In the genomic region with DNA sequence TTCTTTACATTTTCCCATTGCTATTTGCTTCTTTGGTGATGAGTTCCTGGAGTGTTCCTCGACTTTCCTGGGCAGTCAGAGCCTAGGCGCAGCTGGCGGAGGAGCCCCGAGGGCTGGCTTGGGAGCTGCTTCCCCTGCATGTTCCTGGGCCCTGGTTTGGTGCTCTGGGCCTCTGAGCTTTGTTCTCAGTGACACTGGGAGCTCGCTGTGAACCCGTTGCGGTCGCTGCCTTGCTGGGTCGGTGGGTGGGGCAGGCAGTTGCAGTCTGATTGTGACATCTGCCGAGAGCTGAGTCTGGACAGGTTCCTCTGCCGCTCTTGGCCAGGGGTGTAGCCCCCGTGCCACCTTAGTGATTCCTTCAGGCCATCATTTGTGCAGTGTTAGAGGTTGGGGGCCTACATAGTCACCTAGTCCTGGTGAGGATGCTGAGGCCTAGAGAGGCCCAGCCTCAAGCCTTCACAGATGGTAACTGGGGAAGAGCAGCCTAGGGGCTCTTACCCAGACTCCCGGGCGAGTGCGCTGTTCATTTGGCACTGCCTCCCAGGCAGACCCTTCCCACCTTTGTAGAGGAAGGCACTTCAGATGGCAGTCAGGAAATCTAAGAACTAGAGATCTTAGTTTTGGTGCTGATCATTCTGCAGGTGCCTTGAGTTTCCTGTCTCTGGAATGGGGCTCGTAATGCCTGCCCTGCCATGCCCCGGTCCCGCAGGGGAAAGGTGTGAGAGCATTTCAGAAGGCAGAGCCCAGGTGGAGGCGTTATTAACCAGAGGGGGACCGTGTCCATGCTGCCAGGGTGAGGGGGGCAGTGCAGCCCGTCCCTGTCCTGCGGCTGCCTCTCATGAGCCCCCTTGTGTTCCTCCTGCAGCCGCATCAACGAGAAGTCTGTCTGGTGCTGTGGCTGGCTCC, we compare ENCODE assay signal across 1 cellular context.
TF ChIP-seq lines count a peak whose summit lies in the region.

No MANE protein-coding gene starts in this region.

TF ChIP-seq in HepG2, 621 proteins besides CTCF, POLR2A, EP300 and RAD21 (continued from another document and continues in another):
- TF ChIP-seq ZNF704 (CRISPR knock-in tag; IDR thresholded peaks at IDR 0.05; ENCODE audit: borderline replicate concordance) (no peak), SOX6 (IDR thresholded peaks at IDR 0.05) (no peak), SOX6 (CRISPR knock-in tag; IDR thresholded peaks at IDR 0.05) (peak; percentile 73), MAF1 (CRISPR knock-in tag; IDR thresholded peaks at IDR 0.05; ENCODE audit: borderline replicate concordance) (0 out of 2 replicates have a peak, but pooled peaks have one; percentile 50), SYNCRIP (IDR thresholded peaks at IDR 0.05; ENCODE audit: insufficient read depth, low read depth, low read length) (no peak), PAF1 (CRISPR knock-in tag; IDR thresholded peaks at IDR 0.05) (no peak), ZNF768 (CRISPR knock-in tag; IDR thresholded peaks at IDR 0.05) (peak; percentile 54; the same call in 1 of the 2 replicates), SOX13 (IDR thresholded peaks at IDR 0.05) (no peak), SOX13 (CRISPR knock-in tag; conservative IDR thresholded peaks at IDR 0.05 in 1 of 2, IDR thresholded peaks at IDR 0.05 in 1 of 2) (peak in 1 of 2 experiments; percentile 32; a peak in 1 of 4 replicates), ZBTB7B (CRISPR knock-in tag; IDR thresholded peaks at IDR 0.05) (0 out of 2 replicates have a peak, but pooled peaks have one; percentile 34), ZMYM2 (CRISPR knock-in tag; IDR thresholded peaks at IDR 0.05) (no peak), GABPB1 (CRISPR knock-in tag; IDR thresholded peaks at IDR 0.05) (peak; percentile 21; the same call in 1 of the 2 replicates), SKI (IDR thresholded peaks at IDR 0.05; ENCODE audit: partially characterized antibody) (peak; percentile 16), IRF9 (CRISPR knock-in tag; IDR thresholded peaks at IDR 0.05; ENCODE audit: borderline replicate concordance) (peak; percentile 58; the same call in 1 of the 2 replicates), ZNF263 (CRISPR knock-in tag; IDR thresholded peaks at IDR 0.05) (peak; percentile 47; the same call in 1 of the 2 replicates), ARNT2 (CRISPR knock-in tag; IDR thresholded peaks at IDR 0.05; ENCODE audit: low read depth) (peak; percentile 30; the same call in 1 of the 2 replicates), ZNF772 (CRISPR knock-in tag; IDR thresholded peaks at IDR 0.05) (peak; percentile 68), ZSCAN21 (CRISPR knock-in tag; IDR thresholded peaks at IDR 0.05; ENCODE audit: borderline replicate concordance) (no peak), BCL6 (CRISPR knock-in tag; IDR thresholded peaks at IDR 0.05) (peak; percentile 58), RFXAP (CRISPR knock-in tag; IDR thresholded peaks at IDR 0.05; ENCODE audit: borderline replicate concordance) (0 out of 2 replicates have a peak, but pooled peaks have one; percentile 54), ZFP36 (IDR thresholded peaks at IDR 0.05; ENCODE audit: borderline replicate concordance, low read depth, low read length, partially characterized antibody) (peak; percentile 63), RBM22 (optimal IDR thresholded peaks at IDR 0.05; ENCODE audit: low read length) (peak; percentile 69), SPEN (CRISPR knock-in tag; IDR thresholded peaks at IDR 0.05; ENCODE audit: low read depth) (0 out of 2 replicates have a peak, but pooled peaks have one; percentile 34), POLR2AphosphoS2 (IDR thresholded peaks at IDR 0.05; ENCODE audit: low read depth, low read length) (no peak), POLR2G (IDR thresholded peaks at IDR 0.05; ENCODE audit: low read depth, low read length) (0 out of 2 replicates have a peak, but pooled peaks have one; percentile 28), SOX5 (CRISPR knock-in tag; IDR thresholded peaks at IDR 0.05; ENCODE audit: borderline replicate concordance) (peak; percentile 53; the same call in 1 of the 2 replicates), RBFOX2 (IDR thresholded peaks at IDR 0.05; ENCODE audit: low read depth, low read length) (no peak), ZNF331 (CRISPR knock-in tag; IDR thresholded peaks at IDR 0.05) (peak; percentile 24; the same call in 1 of the 2 replicates), KMT2A (CRISPR knock-in tag; IDR thresholded peaks at IDR 0.05) (peak; percentile 60; the same call in 1 of the 2 replicates), ASH2L (IDR thresholded peaks at IDR 0.05; ENCODE audit: insufficient read length, low read depth, low read length) (peak; percentile 50), KDM5A (IDR thresholded peaks at IDR 0.05; ENCODE audit: borderline replicate concordance, low read length) (no peak), MEIS2 (CRISPR knock-in tag; IDR thresholded peaks at IDR 0.05) (peak; percentile 81; the same call in 1 of the 2 replicates), ZNF10 (CRISPR knock-in tag; IDR thresholded peaks at IDR 0.05; ENCODE audit: borderline replicate concordance, low read depth) (no peak), ZNF451 (CRISPR knock-in tag; IDR thresholded peaks at IDR 0.05) (0 out of 2 replicates have a peak, but pooled peaks have one; percentile 43), ZNF224 (CRISPR knock-in tag; IDR thresholded peaks at IDR 0.05) (no peak), YEATS2 (CRISPR knock-in tag; IDR thresholded peaks at IDR 0.05; ENCODE audit: borderline replicate concordance) (no peak), ZNF687 (CRISPR knock-in tag; IDR thresholded peaks at IDR 0.05) (peak; percentile 94), RXRA (CRISPR knock-in tag; IDR thresholded peaks at IDR 0.05) (0 out of 2 replicates have a peak, but pooled peaks have one; percentile 47), NR2F6 (IDR thresholded peaks at IDR 0.05) (no peak), NR2F6 (CRISPR knock-in tag; IDR thresholded peaks at IDR 0.05) (0 out of 2 replicates have a peak, but pooled peaks have one; percentile 17), PITX1 (CRISPR knock-in tag; IDR thresholded peaks at IDR 0.05) (peak; percentile 32; the same call in 1 of the 2 replicates)
- TF ChIP-seq, protein P1, sequence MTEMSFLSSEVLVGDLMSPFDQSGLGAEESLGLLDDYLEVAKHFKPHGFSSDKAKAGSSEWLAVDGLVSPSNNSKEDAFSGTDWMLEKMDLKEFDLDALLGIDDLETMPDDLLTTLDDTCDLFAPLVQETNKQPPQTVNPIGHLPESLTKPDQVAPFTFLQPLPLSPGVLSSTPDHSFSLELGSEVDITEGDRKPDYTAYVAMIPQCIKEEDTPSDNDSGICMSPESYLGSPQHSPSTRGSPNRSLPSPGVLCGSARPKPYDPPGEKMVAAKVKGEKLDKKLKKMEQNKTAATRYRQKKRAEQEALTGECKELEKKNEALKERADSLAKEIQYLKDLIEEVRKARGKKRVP (CRISPR knock-in tag; IDR thresholded peaks at IDR 0.05): no peak
- TF ChIP-seq, protein P2, sequence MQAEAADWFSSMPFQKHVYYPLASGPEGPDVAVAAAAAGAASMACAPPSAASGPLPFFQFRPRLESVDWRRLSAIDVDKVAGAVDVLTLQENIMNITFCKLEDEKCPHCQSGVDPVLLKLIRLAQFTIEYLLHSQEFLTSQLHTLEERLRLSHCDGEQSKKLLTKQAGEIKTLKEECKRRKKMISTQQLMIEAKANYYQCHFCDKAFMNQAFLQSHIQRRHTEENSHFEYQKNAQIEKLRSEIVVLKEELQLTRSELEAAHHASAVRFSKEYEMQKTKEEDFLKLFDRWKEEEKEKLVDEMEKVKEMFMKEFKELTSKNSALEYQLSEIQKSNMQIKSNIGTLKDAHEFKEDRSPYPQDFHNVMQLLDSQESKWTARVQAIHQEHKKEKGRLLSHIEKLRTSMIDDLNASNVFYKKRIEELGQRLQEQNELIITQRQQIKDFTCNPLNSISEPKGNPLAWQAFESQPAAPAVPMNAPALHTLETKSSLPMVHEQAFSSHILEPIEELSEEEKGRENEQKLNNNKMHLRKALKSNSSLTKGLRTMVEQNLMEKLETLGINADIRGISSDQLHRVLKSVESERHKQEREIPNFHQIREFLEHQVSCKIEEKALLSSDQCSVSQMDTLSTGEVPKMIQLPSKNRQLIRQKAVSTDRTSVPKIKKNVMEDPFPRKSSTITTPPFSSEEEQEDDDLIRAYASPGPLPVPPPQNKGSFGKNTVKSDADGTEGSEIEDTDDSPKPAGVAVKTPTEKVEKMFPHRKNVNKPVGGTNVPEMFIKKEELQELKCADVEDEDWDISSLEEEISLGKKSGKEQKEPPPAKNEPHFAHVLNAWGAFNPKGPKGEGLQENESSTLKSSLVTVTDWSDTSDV (CRISPR knock-in tag; IDR thresholded peaks at IDR 0.05): peak; percentile 78; the same call in 1 of the 2 replicates
- TF ChIP-seq, protein P3, sequence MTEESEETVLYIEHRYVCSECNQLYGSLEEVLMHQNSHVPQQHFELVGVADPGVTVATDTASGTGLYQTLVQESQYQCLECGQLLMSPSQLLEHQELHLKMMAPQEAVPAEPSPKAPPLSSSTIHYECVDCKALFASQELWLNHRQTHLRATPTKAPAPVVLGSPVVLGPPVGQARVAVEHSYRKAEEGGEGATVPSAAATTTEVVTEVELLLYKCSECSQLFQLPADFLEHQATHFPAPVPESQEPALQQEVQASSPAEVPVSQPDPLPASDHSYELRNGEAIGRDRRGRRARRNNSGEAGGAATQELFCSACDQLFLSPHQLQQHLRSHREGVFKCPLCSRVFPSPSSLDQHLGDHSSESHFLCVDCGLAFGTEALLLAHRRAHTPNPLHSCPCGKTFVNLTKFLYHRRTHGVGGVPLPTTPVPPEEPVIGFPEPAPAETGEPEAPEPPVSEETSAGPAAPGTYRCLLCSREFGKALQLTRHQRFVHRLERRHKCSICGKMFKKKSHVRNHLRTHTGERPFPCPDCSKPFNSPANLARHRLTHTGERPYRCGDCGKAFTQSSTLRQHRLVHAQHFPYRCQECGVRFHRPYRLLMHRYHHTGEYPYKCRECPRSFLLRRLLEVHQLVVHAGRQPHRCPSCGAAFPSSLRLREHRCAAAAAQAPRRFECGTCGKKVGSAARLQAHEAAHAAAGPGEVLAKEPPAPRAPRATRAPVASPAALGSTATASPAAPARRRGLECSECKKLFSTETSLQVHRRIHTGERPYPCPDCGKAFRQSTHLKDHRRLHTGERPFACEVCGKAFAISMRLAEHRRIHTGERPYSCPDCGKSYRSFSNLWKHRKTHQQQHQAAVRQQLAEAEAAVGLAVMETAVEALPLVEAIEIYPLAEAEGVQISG (CRISPR knock-in tag; IDR thresholded peaks at IDR 0.05): peak; percentile 56; the same call in 1 of the 2 replicates
- TF ChIP-seq, protein P4, sequence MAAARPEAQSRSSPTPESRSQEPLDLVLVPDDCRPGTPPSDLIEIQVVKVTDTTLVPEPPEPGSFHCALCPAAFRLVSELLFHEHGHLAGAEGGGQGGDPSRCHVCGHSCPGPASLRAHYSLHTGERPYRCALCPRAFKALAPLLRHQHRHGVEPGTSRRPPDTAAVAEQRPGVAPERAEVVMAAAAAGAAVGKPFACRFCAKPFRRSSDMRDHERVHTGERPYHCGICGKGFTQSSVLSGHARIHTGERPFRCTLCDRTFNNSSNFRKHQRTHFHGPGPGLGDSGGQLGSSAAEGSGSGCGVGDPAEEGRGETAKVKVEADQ (CRISPR knock-in tag; IDR thresholded peaks at IDR 0.05; ENCODE audit: borderline replicate concordance): no peak
- TF ChIP-seq, protein P5, sequence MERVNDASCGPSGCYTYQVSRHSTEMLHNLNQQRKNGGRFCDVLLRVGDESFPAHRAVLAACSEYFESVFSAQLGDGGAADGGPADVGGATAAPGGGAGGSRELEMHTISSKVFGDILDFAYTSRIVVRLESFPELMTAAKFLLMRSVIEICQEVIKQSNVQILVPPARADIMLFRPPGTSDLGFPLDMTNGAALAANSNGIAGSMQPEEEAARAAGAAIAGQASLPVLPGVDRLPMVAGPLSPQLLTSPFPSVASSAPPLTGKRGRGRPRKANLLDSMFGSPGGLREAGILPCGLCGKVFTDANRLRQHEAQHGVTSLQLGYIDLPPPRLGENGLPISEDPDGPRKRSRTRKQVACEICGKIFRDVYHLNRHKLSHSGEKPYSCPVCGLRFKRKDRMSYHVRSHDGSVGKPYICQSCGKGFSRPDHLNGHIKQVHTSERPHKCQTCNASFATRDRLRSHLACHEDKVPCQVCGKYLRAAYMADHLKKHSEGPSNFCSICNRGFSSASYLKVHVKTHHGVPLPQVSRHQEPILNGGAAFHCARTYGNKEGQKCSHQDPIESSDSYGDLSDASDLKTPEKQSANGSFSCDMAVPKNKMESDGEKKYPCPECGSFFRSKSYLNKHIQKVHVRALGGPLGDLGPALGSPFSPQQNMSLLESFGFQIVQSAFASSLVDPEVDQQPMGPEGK (CRISPR knock-in tag; IDR thresholded peaks at IDR 0.05): peak; percentile 59; the same call in 1 of the 2 replicates
